ENCODE assay signal across 9 cellular contexts in the genomic region with DNA sequence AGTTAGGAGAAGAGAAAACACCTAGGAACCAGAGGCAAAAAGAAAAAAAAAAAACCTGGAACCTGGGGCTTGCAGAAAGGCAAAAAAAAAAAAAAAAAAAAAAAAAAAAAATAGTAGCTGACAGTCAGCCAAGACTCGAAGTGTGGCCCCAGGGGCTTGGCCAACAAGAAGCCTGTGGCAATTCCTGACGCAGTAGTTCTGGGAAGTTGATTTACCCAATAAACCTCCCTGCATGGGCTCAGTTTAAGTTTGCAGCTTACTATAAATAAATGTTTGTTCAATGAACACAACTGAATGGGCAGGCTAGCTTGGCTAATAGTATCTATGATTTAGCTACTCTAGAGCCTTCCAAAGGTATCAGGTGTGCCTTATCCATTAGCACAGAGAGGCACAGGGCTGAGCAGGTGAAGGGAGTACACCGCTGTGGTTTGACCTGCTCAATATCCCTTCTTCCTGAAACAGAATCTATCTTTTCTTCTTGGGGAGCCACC. TPM values are rescaled to one million over a fixed set of nuclear protein-coding genes. Genes with fewer than 3 reads are reported as not detected.
DNase-seq lines count a peak whose midpoint lies in the region; ATAC-seq and TF ChIP-seq lines count a peak whose summit lies in the region.
"Had no signal": no experiment of that assay in that cellular context is flagged by ENCODE, and none has a peak within 500 bp of the region (broad histone marks: within the 10 kb centered on the region; RNA-seq: fewer than 3 reads in every experiment).

No MANE protein-coding gene starts in this region.

- H3K9me2 ChIP-seq in GM23338 (ENCODE audit: insufficient read depth): peaks cover 8% of the 10 kb centered on the region; the same call in 1 of the 2 replicates

- H3K27me3 Mint-ChIP-seq in GM23338 (ENCODE audit: insufficient read depth, low read depth, poor library complexity): no peaks in the 10 kb centered on the region
- H3K27me3 Mint-ChIP-seq in natural killer cell treated with Interleukin-12 subunit alpha and Interleukin-12 subunit beta and Interleukin-15 and Interleukin-18, amount 100 ng/mL, for 72 hours: peaks cover 0 to 3% of the 10 kb centered on the region in 2 donors

- H3K4me3 Mint-ChIP-seq in GM23338: no peak overlapping the region
- H3K4me3 Mint-ChIP-seq in natural killer cell treated with Interleukin-12 subunit alpha and Interleukin-12 subunit beta and Interleukin-15 and Interleukin-18, amount 100 ng/mL, for 72 hours: no peak overlapping the region

- no peaks in the 10 kb centered on the region for H3K79me2 ChIP-seq in GM23338 (replicated peaks; ENCODE audit: insufficient read depth)

- DNase-seq in AML-193 (lab: John Stamatoyannopoulos, UW): peak; percentile 42 to 69
- no peak for DNase-seq in GM23338 (ENCODE audit: low spot score)
- peak; percentile 36 for DNase-seq in cerebellum (ENCODE audit: low spot score)
- no peak for DNase-seq in natural killer cell treated with Interleukin-12 subunit alpha and Interleukin-12 subunit beta and Interleukin-15 and Interleukin-18, amount 100 ng/mL, for 72 hours (ENCODE audit: low spot score)
- DNase-seq in D341Med (ENCODE audit: low spot score): no peak
- DNase-seq: foreskin keratinocyte had no signal

- no peaks in the 10 kb centered on the region for H3K9me3 Mint-ChIP-seq in GM23338
- no peaks in the 10 kb centered on the region for H3K9me3 Mint-ChIP-seq in natural killer cell treated with Interleukin-12 subunit alpha and Interleukin-12 subunit beta and Interleukin-15 and Interleukin-18, amount 100 ng/mL, for 72 hours

- H3K4me3 ChIP-seq in GM23338: no peak overlapping the region

- H2AFZ ChIP-seq in GM23338: peak overlapping the region; percentile 28; the same call in 1 of the 2 replicates

- ATAC-seq in GM23338: no peak
- ATAC-seq in natural killer cell treated with Interleukin-12 subunit alpha and Interleukin-12 subunit beta and Interleukin-15 and Interleukin-18, amount 100 ng/mL, for 72 hours: no peak
- no peak for ATAC-seq in GM21423 (IDR thresholded peaks at IDR 0.05; ENCODE audit: unreplicated experiment)
- no peak for ATAC-seq in HG02623 (IDR thresholded peaks at IDR 0.05; ENCODE audit: unreplicated experiment)
- ATAC-seq in HG03442 (IDR thresholded peaks at IDR 0.05; ENCODE audit: unreplicated experiment): no peak
- ATAC-seq: foreskin keratinocyte had no signal

- no peaks in the 10 kb centered on the region for H4K20me1 ChIP-seq in GM23338 (replicated peaks; ENCODE audit: insufficient read depth)

- H3K36me3 Mint-ChIP-seq in GM23338 (ENCODE audit: low read depth): no peaks in the 10 kb centered on the region
- H3K36me3 Mint-ChIP-seq in natural killer cell treated with Interleukin-12 subunit alpha and Interleukin-12 subunit beta and Interleukin-15 and Interleukin-18, amount 100 ng/mL, for 72 hours: no peaks in the 10 kb centered on the region

- no peak overlapping the region for H3K4me2 ChIP-seq in GM23338

- H3K27ac Mint-ChIP-seq in GM23338: no peak overlapping the region
- peak overlapping the region; percentile 77 to 91 for H3K27ac Mint-ChIP-seq in natural killer cell treated with Interleukin-12 subunit alpha and Interleukin-12 subunit beta and Interleukin-15 and Interleukin-18, amount 100 ng/mL, for 72 hours

- no peaks in the 10 kb centered on the region for H3F3A ChIP-seq in GM23338 (replicated peaks; ENCODE audit: low read depth)

- no peaks in the 10 kb centered on the region for H3K27me3 ChIP-seq in GM23338 (ENCODE audit: insufficient read depth)
- H3K27me3 ChIP-seq: foreskin keratinocyte had no signal

- peaks cover 2% of the 10 kb centered on the region; the same call in 1 of the 3 replicates for H3K4me1 Mint-ChIP-seq in GM23338
- peaks cover 23 to 28% of the 10 kb centered on the region in 2 donors for H3K4me1 Mint-ChIP-seq in natural killer cell treated with Interleukin-12 subunit alpha and Interleukin-12 subunit beta and Interleukin-15 and Interleukin-18, amount 100 ng/mL, for 72 hours (ENCODE audit: low read depth in 2 of 2)

- TF ChIP-seq CTCF in GM23338 (conservative IDR thresholded peaks at IDR 0.05; ENCODE audit: low read depth in 2 of 2): no peak

- H3K36me3 ChIP-seq in GM23338 (ENCODE audit: insufficient read depth): no peaks in the 10 kb centered on the region

- H3K27ac ChIP-seq in GM23338 (ENCODE audit: low read depth): no peak overlapping the region
- H3K27ac ChIP-seq: foreskin keratinocyte had no signal

- no peaks in the 10 kb centered on the region for H3K4me1 ChIP-seq in GM23338 (ENCODE audit: insufficient read depth)
- H3K4me1 ChIP-seq: foreskin keratinocyte had no signal

TF ChIP-seq in GM23338, 12 proteins besides CTCF, POLR2A, EP300 and RAD21:
- TF ChIP-seq, protein P1, sequence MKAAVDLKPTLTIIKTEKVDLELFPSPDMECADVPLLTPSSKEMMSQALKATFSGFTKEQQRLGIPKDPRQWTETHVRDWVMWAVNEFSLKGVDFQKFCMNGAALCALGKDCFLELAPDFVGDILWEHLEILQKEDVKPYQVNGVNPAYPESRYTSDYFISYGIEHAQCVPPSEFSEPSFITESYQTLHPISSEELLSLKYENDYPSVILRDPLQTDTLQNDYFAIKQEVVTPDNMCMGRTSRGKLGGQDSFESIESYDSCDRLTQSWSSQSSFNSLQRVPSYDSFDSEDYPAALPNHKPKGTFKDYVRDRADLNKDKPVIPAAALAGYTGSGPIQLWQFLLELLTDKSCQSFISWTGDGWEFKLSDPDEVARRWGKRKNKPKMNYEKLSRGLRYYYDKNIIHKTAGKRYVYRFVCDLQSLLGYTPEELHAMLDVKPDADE (IDR thresholded peaks at IDR 0.05): no peak
- TF ChIP-seq NANOG (IDR thresholded peaks at IDR 0.05; ENCODE audit: borderline replicate concordance) (no peak), POLR2AphosphoS5 (IDR thresholded peaks at IDR 0.05; ENCODE audit: low read depth) (no peak), CREB1 (CRISPR knock-in tag; IDR thresholded peaks at IDR 0.05; ENCODE audit: low read depth) (no peak), ZNF114 (CRISPR knock-in tag; IDR thresholded peaks at IDR 0.05) (no peak), EZH2 (IDR thresholded peaks at IDR 0.05; ENCODE audit: low read depth, unreplicated experiment) (no peak), JUNB (IDR thresholded peaks at IDR 0.05; ENCODE audit: unreplicated experiment) (no peak)
TF ChIP-seq in GM23338: peak in this region for 0.

RNA-seq across cellular contexts. Expression of a gene that starts 21.3 kb away (rescaled TPM):
- 9.5 and 14.9 TPM in 2 replicates for total RNA-seq in GM23338 (2014; rRNA removed; shearing (Covaris generic))
- 42.2 and 42.9 TPM in 2 replicates for polyA plus RNA-seq in GM23338 (2016; fragmentation: Nextera tagmentation; extraction: Ambion mirVana)
- 8.9 TPM for total RNA-seq in cerebellum
- total RNA-seq in natural killer cell treated with Interleukin-12 subunit alpha and Interleukin-12 subunit beta and Interleukin-15 and Interleukin-18, amount 100 ng/mL, for 72 hours: 100 to 1,000 TPM; 109 to 408 TPM

Comparison
In these comparisons a context has a peak if more than half of its experiments do, and no peak if none do; other contexts are left out.
1. DNase-seq: peak in AML-193 (2 of 2) and cerebellum (single experiment); none in GM23338 (single experiment), natural killer cell treated with Interleukin-12 subunit alpha and Interleukin-12 subunit beta and Interleukin-15 and Interleukin-18, amount 100 ng/mL, for 72 hours (single experiment) and D341Med (single experiment).